ENCODE assay signal across 1 cellular context in the genomic region with DNA sequence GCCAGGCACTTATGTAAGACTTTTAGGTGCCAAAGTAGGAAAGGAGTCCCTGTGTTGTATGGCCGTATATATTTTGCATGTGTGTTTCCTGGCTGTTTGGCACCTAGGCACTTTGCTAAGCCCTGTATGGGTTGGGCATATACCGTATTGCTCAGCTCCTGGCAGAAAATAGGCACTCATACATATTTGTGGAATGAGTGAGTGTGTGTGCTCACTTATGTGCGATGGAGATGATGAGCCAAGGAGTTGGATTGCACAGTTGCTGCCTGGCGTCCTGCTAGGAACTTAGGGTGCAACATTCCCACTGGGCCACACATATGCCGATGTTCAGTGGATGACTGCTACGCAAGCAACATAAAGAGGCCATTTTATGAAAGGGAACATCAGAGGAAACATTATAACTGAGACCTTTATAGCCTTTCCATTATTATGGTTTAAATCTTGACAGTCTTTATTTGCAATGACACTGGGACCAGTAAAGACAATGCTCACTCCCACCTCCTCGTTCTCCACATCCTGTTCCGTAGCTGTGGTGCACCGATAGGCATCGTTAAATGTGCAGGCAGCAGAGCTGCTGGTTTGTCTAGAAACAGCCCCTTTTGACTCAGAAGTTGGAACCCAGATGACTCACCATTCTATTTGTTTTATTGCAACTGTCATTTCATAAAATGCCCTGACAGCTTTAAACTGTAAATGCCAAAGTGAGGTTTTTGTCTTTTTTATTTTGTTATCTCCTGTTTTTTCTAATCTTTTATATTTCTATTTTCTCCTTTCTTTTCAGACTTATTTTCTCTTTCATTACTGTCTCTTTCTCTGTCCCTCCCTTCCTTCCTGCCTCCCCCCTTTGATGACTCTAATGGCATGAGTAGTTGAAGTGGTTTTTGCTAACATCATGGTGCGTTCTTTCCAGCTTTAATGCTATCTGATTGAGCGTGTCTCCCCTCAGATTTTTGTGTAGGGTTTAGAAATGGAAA.
TF ChIP-seq lines count a peak whose summit lies in the region.

No MANE protein-coding gene starts in this region.

TF ChIP-seq in K562, 482 proteins besides CTCF, POLR2A, EP300 and RAD21 (continued from another document and continues in another):
- TF ChIP-seq, protein P1, sequence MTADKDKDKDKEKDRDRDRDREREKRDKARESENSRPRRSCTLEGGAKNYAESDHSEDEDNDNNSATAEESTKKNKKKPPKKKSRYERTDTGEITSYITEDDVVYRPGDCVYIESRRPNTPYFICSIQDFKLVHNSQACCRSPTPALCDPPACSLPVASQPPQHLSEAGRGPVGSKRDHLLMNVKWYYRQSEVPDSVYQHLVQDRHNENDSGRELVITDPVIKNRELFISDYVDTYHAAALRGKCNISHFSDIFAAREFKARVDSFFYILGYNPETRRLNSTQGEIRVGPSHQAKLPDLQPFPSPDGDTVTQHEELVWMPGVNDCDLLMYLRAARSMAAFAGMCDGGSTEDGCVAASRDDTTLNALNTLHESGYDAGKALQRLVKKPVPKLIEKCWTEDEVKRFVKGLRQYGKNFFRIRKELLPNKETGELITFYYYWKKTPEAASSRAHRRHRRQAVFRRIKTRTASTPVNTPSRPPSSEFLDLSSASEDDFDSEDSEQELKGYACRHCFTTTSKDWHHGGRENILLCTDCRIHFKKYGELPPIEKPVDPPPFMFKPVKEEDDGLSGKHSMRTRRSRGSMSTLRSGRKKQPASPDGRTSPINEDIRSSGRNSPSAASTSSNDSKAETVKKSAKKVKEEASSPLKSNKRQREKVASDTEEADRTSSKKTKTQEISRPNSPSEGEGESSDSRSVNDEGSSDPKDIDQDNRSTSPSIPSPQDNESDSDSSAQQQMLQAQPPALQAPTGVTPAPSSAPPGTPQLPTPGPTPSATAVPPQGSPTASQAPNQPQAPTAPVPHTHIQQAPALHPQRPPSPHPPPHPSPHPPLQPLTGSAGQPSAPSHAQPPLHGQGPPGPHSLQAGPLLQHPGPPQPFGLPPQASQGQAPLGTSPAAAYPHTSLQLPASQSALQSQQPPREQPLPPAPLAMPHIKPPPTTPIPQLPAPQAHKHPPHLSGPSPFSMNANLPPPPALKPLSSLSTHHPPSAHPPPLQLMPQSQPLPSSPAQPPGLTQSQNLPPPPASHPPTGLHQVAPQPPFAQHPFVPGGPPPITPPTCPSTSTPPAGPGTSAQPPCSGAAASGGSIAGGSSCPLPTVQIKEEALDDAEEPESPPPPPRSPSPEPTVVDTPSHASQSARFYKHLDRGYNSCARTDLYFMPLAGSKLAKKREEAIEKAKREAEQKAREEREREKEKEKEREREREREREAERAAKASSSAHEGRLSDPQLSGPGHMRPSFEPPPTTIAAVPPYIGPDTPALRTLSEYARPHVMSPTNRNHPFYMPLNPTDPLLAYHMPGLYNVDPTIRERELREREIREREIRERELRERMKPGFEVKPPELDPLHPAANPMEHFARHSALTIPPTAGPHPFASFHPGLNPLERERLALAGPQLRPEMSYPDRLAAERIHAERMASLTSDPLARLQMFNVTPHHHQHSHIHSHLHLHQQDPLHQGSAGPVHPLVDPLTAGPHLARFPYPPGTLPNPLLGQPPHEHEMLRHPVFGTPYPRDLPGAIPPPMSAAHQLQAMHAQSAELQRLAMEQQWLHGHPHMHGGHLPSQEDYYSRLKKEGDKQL (CRISPR knock-in tag; IDR thresholded peaks at IDR 0.05; ENCODE audit: borderline replicate concordance), result no peak
- TF ChIP-seq MBD2 (IDR thresholded peaks at IDR 0.05; ENCODE audit: borderline replicate concordance, low read depth) (0 out of 2 replicates have a peak, but pooled peaks have one; percentile 25), SMAD1 (IDR thresholded peaks at IDR 0.05; ENCODE audit: low read depth, low read length, partially characterized antibody) (peak; percentile 35), HNRNPUL1 (IDR thresholded peaks at IDR 0.05; ENCODE audit: low read length) (no peak), MYBL2 (IDR thresholded peaks at IDR 0.05; ENCODE audit: low read depth) (0 out of 2 replicates have a peak, but pooled peaks have one; percentile 23), MYBL2 (CRISPR knock-in tag; IDR thresholded peaks at IDR 0.05; ENCODE audit: borderline replicate concordance) (no peak), ZNF76 (CRISPR knock-in tag; IDR thresholded peaks at IDR 0.05; ENCODE audit: borderline replicate concordance) (no peak), ZNF589 (CRISPR knock-in tag; IDR thresholded peaks at IDR 0.05; ENCODE audit: low read depth) (no peak), ATF7 (IDR thresholded peaks at IDR 0.05) (peak; percentile 70), SETDB1 (IDR thresholded peaks at IDR 0.05; ENCODE audit: low read length) (no peak), ZNF311 (CRISPR knock-in tag; IDR thresholded peaks at IDR 0.05) (no peak), CHD1 (IDR thresholded peaks at IDR 0.05; ENCODE audit: low read length) (no peak), DIDO1 (tag; IDR thresholded peaks at IDR 0.05; ENCODE audit: low read depth) (0 out of 2 replicates have a peak, but pooled peaks have one; percentile 32), RAD51 (IDR thresholded peaks at IDR 0.05; ENCODE audit: borderline replicate concordance, low read depth) (peak; percentile 14; the same call in 1 of the 2 replicates), TAL1 (IDR thresholded peaks at IDR 0.05) (peak; percentile 70), KDM2B (CRISPR knock-in tag; IDR thresholded peaks at IDR 0.05) (no peak), FOXK1 (CRISPR knock-in tag; IDR thresholded peaks at IDR 0.05; ENCODE audit: borderline replicate concordance) (no peak)
- TF ChIP-seq, protein P2, sequence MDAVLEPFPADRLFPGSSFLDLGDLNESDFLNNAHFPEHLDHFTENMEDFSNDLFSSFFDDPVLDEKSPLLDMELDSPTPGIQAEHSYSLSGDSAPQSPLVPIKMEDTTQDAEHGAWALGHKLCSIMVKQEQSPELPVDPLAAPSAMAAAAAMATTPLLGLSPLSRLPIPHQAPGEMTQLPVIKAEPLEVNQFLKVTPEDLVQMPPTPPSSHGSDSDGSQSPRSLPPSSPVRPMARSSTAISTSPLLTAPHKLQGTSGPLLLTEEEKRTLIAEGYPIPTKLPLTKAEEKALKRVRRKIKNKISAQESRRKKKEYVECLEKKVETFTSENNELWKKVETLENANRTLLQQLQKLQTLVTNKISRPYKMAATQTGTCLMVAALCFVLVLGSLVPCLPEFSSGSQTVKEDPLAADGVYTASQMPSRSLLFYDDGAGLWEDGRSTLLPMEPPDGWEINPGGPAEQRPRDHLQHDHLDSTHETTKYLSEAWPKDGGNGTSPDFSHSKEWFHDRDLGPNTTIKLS (IDR thresholded peaks at IDR 0.05; ENCODE audit: borderline replicate concordance, low read depth), result no peak; the same call in 1 of the 2 replicates
- TF ChIP-seq, protein P3, sequence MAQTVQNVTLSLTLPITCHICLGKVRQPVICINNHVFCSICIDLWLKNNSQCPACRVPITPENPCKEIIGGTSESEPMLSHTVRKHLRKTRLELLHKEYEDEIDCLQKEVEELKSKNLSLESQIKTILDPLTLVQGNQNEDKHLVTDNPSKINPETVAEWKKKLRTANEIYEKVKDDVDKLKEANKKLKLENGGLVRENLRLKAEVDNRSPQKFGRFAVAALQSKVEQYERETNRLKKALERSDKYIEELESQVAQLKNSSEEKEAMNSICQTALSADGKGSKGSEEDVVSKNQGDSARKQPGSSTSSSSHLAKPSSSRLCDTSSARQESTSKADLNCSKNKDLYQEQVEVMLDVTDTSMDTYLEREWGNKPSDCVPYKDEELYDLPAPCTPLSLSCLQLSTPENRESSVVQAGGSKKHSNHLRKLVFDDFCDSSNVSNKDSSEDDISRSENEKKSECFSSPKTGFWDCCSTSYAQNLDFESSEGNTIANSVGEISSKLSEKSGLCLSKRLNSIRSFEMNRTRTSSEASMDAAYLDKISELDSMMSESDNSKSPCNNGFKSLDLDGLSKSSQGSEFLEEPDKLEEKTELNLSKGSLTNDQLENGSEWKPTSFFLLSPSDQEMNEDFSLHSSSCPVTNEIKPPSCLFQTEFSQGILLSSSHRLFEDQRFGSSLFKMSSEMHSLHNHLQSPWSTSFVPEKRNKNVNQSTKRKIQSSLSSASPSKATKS (CRISPR knock-in tag; IDR thresholded peaks at IDR 0.05), result no peak
- TF ChIP-seq, protein P4, sequence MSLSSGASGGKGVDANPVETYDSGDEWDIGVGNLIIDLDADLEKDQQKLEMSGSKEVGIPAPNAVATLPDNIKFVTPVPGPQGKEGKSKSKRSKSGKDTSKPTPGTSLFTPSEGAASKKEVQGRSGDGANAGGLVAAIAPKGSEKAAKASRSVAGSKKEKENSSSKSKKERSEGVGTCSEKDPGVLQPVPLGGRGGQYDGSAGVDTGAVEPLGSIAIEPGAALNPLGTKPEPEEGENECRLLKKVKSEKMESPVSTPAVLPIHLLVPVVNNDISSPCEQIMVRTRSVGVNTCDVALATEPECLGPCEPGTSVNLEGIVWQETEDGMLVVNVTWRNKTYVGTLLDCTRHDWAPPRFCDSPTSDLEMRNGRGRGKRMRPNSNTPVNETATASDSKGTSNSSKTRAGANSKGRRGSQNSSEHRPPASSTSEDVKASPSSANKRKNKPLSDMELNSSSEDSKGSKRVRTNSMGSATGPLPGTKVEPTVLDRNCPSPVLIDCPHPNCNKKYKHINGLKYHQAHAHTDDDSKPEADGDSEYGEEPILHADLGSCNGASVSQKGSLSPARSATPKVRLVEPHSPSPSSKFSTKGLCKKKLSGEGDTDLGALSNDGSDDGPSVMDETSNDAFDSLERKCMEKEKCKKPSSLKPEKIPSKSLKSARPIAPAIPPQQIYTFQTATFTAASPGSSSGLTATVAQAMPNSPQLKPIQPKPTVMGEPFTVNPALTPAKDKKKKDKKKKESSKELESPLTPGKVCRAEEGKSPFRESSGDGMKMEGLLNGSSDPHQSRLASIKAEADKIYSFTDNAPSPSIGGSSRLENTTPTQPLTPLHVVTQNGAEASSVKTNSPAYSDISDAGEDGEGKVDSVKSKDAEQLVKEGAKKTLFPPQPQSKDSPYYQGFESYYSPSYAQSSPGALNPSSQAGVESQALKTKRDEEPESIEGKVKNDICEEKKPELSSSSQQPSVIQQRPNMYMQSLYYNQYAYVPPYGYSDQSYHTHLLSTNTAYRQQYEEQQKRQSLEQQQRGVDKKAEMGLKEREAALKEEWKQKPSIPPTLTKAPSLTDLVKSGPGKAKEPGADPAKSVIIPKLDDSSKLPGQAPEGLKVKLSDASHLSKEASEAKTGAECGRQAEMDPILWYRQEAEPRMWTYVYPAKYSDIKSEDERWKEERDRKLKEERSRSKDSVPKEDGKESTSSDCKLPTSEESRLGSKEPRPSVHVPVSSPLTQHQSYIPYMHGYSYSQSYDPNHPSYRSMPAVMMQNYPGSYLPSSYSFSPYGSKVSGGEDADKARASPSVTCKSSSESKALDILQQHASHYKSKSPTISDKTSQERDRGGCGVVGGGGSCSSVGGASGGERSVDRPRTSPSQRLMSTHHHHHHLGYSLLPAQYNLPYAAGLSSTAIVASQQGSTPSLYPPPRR (CRISPR knock-in tag; IDR thresholded peaks at IDR 0.05; ENCODE audit: borderline replicate concordance), result no peak
- TF ChIP-seq, protein P5, sequence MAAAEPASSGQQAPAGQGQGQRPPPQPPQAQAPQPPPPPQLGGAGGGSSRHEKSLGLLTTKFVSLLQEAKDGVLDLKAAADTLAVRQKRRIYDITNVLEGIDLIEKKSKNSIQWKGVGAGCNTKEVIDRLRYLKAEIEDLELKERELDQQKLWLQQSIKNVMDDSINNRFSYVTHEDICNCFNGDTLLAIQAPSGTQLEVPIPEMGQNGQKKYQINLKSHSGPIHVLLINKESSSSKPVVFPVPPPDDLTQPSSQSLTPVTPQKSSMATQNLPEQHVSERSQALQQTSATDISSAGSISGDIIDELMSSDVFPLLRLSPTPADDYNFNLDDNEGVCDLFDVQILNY (CRISPR knock-in tag; IDR thresholded peaks at IDR 0.05), result no peak
- TF ChIP-seq, protein P6, sequence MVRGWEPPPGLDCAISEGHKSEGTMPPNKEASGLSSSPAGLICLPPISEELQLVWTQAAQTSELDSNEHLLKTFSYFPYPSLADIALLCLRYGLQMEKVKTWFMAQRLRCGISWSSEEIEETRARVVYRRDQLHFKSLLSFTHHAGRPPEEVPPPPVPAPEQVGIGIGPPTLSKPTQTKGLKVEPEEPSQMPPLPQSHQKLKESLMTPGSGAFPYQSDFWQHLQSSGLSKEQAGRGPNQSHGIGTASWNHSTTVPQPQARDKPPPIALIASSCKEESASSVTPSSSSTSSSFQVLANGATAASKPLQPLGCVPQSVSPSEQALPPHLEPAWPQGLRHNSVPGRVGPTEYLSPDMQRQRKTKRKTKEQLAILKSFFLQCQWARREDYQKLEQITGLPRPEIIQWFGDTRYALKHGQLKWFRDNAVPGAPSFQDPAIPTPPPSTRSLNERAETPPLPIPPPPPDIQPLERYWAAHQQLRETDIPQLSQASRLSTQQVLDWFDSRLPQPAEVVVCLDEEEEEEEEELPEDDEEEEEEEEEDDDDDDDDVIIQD (CRISPR knock-in tag; IDR thresholded peaks at IDR 0.05), result no peak
- TF ChIP-seq, protein P7, sequence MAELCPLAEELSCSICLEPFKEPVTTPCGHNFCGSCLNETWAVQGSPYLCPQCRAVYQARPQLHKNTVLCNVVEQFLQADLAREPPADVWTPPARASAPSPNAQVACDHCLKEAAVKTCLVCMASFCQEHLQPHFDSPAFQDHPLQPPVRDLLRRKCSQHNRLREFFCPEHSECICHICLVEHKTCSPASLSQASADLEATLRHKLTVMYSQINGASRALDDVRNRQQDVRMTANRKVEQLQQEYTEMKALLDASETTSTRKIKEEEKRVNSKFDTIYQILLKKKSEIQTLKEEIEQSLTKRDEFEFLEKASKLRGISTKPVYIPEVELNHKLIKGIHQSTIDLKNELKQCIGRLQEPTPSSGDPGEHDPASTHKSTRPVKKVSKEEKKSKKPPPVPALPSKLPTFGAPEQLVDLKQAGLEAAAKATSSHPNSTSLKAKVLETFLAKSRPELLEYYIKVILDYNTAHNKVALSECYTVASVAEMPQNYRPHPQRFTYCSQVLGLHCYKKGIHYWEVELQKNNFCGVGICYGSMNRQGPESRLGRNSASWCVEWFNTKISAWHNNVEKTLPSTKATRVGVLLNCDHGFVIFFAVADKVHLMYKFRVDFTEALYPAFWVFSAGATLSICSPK (IDR thresholded peaks at IDR 0.05; ENCODE audit: borderline replicate concordance), result no peak
- TF ChIP-seq, protein P8, sequence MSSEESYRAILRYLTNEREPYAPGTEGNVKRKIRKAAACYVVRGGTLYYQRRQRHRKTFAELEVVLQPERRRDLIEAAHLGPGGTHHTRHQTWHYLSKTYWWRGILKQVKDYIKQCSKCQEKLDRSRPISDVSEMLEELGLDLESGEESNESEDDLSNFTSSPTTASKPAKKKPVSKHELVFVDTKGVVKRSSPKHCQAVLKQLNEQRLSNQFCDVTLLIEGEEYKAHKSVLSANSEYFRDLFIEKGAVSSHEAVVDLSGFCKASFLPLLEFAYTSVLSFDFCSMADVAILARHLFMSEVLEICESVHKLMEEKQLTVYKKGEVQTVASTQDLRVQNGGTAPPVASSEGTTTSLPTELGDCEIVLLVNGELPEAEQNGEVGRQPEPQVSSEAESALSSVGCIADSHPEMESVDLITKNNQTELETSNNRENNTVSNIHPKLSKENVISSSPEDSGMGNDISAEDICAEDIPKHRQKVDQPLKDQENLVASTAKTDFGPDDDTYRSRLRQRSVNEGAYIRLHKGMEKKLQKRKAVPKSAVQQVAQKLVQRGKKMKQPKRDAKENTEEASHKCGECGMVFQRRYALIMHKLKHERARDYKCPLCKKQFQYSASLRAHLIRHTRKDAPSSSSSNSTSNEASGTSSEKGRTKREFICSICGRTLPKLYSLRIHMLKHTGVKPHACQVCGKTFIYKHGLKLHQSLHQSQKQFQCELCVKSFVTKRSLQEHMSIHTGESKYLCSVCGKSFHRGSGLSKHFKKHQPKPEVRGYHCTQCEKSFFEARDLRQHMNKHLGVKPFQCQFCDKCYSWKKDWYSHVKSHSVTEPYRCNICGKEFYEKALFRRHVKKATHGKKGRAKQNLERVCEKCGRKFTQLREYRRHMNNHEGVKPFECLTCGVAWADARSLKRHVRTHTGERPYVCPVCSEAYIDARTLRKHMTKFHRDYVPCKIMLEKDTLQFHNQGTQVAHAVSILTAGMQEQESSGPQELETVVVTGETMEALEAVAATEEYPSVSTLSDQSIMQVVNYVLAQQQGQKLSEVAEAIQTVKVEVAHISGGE (CRISPR knock-in tag; IDR thresholded peaks at IDR 0.05), result peak in 1 of 3 experiments; percentile 61; a peak in 1 of 6 replicates
